Comparison of ENCODE assay signal across 25 cellular contexts in genomic region chr17:29051731-29052130, GRCh38. TPM values are rescaled to one million over a fixed set of nuclear protein-coding genes. Genes with fewer than 3 reads are reported as not detected.
"Had no signal": no experiment of that assay in that cellular context is flagged by ENCODE, and none has a peak within 500 bp of the region (broad histone marks: within the 10 kb centered on the region; RNA-seq: fewer than 3 reads in every experiment).

No MANE protein-coding gene starts in this region.

- H3K4me3 ChIP-seq: mucosa of descending colon, right lobe of liver, skin epidermis, testis, vagina had no signal

- H3K27me3 ChIP-seq: right lobe of liver, testis, vagina had no signal

- H3K27ac ChIP-seq: right lobe of liver, skin epidermis, testis, vagina had no signal

- H3K4me3 Mint-ChIP-seq: activated CD4-positive, alpha-beta T cell treated with anti-CD3 and anti-CD28 coated beads, Interleukin-2, amount 10 ng/mL, durations not matched to agents 7 days and 5 days; activated naive CD8-positive, alpha-beta T cell treated with anti-CD3 and anti-CD28 coated beads for 36 hours; memory B cell; stimulated activated naive B cell treated with anti-CD40 and anti-IgM and Interleukin-4, amounts not matched to agents 10 μg/mL and 1 μg/mL and 100 μg/mL, for 72 hours had no signal

- DNase-seq: activated CD4-positive, alpha-beta T cell treated with anti-CD3 and anti-CD28 coated beads, Interleukin-2, amount 10 ng/mL, durations not matched to agents 7 days and 5 days; activated CD4-positive, CD25-positive, alpha-beta regulatory T cell treated with anti-CD3 and anti-CD28 coated beads, Interleukin-2, amount 50 U/mL, for 72 hours; activated naive CD4-positive, alpha-beta T cell treated with Interleukin-2 at 50 U/mL for 16 hours; activated naive CD8-positive, alpha-beta T cell treated with anti-CD3 and anti-CD28 coated beads for 36 hours; activated T-cell treated with anti-CD3 and anti-CD28 coated beads, Interleukin-2, amount 50 U/mL, for 1 hour; amniotic stem cell; cerebellar nuclear complex; cortex of kidney; effector CD8-positive, alpha-beta T cell; hippocampal formation; mucosa of descending colon; occipital lobe; right lobe of liver; stimulated activated CD4-positive, alpha-beta T cell treated with anti-CD3 and anti-CD28 coated beads, Interleukin-2, amount 100 ng/mL, for 24 hours; stimulated activated naive B cell treated with anti-CD40 and anti-IgM and Interleukin-4, amounts not matched to agents 10 μg/mL and 1 μg/mL and 100 μg/mL, for 72 hours; testis; trophoblast cell had no signal

- H3K4me1 ChIP-seq: testis, vagina had no signal

- H3K36me3 Mint-ChIP-seq: activated naive CD8-positive, alpha-beta T cell treated with anti-CD3 and anti-CD28 coated beads for 36 hours; stimulated activated naive B cell treated with anti-CD40 and anti-IgM and Interleukin-4, amounts not matched to agents 10 μg/mL and 1 μg/mL and 100 μg/mL, for 72 hours had no signal

- H3K4me1 Mint-ChIP-seq: activated CD4-positive, alpha-beta T cell treated with anti-CD3 and anti-CD28 coated beads, Interleukin-2, amount 10 ng/mL, durations not matched to agents 7 days and 5 days; memory B cell had no signal

- H3K36me3 ChIP-seq: vagina had no signal

- ATAC-seq: esophagus mucosa; mucosa of descending colon; stimulated activated naive B cell treated with anti-CD40 and anti-IgM and Interleukin-4, amounts not matched to agents 10 μg/mL and 1 μg/mL and 100 μg/mL, for 72 hours had no signal

- H3K9me3 ChIP-seq: mucosa of descending colon, right lobe of liver, testis, vagina had no signal

- H3K27ac Mint-ChIP-seq: activated CD4-positive, alpha-beta T cell treated with anti-CD3 and anti-CD28 coated beads, Interleukin-2, amount 10 ng/mL, durations not matched to agents 7 days and 5 days; activated naive CD8-positive, alpha-beta T cell treated with anti-CD3 and anti-CD28 coated beads for 36 hours; memory B cell; stimulated activated naive B cell treated with anti-CD40 and anti-IgM and Interleukin-4, amounts not matched to agents 10 μg/mL and 1 μg/mL and 100 μg/mL, for 72 hours had no signal

- H3K9me3 Mint-ChIP-seq: activated CD4-positive, alpha-beta T cell treated with anti-CD3 and anti-CD28 coated beads, Interleukin-2, amount 10 ng/mL, durations not matched to agents 7 days and 5 days; activated naive CD8-positive, alpha-beta T cell treated with anti-CD3 and anti-CD28 coated beads for 36 hours; memory B cell; stimulated activated naive B cell treated with anti-CD40 and anti-IgM and Interleukin-4, amounts not matched to agents 10 μg/mL and 1 μg/mL and 100 μg/mL, for 72 hours had no signal

RNA-seq across cellular contexts. Expression of gene SEZ6, which starts 45.9 kb away (rescaled TPM):
- total RNA-seq: activated CD4-positive, alpha-beta T cell treated with anti-CD3 and anti-CD28 coated beads, Interleukin-2, amount 10 ng/mL, durations not matched to agents 7 days and 5 days; activated naive CD8-positive, alpha-beta T cell treated with anti-CD3 and anti-CD28 coated beads for 36 hours; bronchial epithelial cell; endothelial cell of umbilical vein; esophagus mucosa; liver; right lobe of liver; T-helper 2 cell treated with Interferon-gamma antibody and Interleukin-4, amounts not matched to agents 100 ng/mL and 5 ng/mL, for 36 hours; vagina had no signal
- polyA plus RNA-seq: endothelial cell of umbilical vein had no signal
